ENCODE assay signal across 12 cellular contexts in the genomic region with DNA sequence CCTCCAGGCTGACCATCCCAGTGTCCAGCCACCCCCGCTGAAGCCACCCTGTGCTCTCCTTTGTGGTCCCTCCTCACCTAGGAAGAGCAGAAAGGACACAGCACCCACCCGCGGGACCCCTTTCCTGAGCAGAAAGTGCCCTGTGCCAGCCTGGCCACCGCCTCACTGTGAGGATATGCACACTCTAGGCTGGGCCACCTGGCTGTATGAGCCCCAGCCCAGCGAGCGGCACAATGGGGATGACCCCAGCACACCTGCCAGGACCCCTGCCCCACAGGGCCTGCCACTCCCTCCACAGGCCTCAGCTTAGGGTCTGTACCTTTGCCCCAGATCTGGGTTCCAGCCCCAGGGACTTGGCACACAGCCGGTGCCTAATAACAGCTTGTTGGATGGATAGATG.
"Had no signal": no experiment of that assay in that cellular context is flagged by ENCODE, and none has a peak within 500 bp of the region (broad histone marks: within the 10 kb centered on the region; RNA-seq: fewer than 3 reads in every experiment).

No MANE protein-coding gene starts in this region.

- H3K27ac Mint-ChIP-seq: nephron had no signal

- H3K4me3 Mint-ChIP-seq: activated CD8-positive, alpha-beta T cell treated with anti-CD3 and anti-CD28 coated beads, Interleukin-2, amount 10 ng/mL, durations not matched to agents 7 days and 5 days; effector memory CD8-positive, alpha-beta T cell; nephron; stimulated activated naive CD8-positive, alpha-beta T cell treated with anti-CD3 and anti-CD28 coated beads, Interleukin-15, Interleukin-2, amounts not matched to agents 100 ng/mL and 50 ng/mL, for 24 hours had no signal

- H3K9me3 Mint-ChIP-seq: activated naive CD4-positive, alpha-beta T cell treated with anti-CD3 and anti-CD28 coated beads, Interleukin-2, amount 50 U/mL, for 72 hours; effector memory CD8-positive, alpha-beta T cell; nephron; stimulated activated naive CD8-positive, alpha-beta T cell treated with anti-CD3 and anti-CD28 coated beads, Interleukin-15, Interleukin-2, amounts not matched to agents 100 ng/mL and 50 ng/mL, for 24 hours had no signal

- H3K27me3 Mint-ChIP-seq: effector memory CD8-positive, alpha-beta T cell; stimulated activated naive CD8-positive, alpha-beta T cell treated with anti-CD3 and anti-CD28 coated beads, Interleukin-15, Interleukin-2, amounts not matched to agents 100 ng/mL and 50 ng/mL, for 24 hours had no signal

- ATAC-seq: activated CD8-positive, alpha-beta T cell treated with anti-CD3 and anti-CD28 coated beads, Interleukin-2, amount 10 ng/mL, durations not matched to agents 7 days and 5 days; effector memory CD8-positive, alpha-beta T cell had no signal

- DNase-seq: activated CD4-positive, alpha-beta T cell treated with anti-CD3 and anti-CD28 coated beads for 48 hours; activated CD4-positive, CD25-positive, alpha-beta regulatory T cell; activated CD8-positive, alpha-beta T cell treated with anti-CD3 and anti-CD28 coated beads, Interleukin-2, amount 10 ng/mL, durations not matched to agents 7 days and 5 days; effector memory CD8-positive, alpha-beta T cell; left cardiac atrium; nucleus accumbens; T1000; transverse colon; uterus had no signal
